Comparison of ENCODE assay signal across 28 cellular contexts in genomic region chr5:10046681-10047080, GRCh38.
"Had no signal": no experiment of that assay in that cellular context is flagged by ENCODE, and none has a peak within 500 bp of the region (broad histone marks: within the 10 kb centered on the region; RNA-seq: fewer than 3 reads in every experiment).

No MANE protein-coding gene starts in this region.

- H3K4me3 ChIP-seq: ascending aorta, left lung, lung, neural progenitor cell, ovary, thyroid gland, upper lobe of right lung had no signal

- H3K4me1 ChIP-seq: ascending aorta, foreskin keratinocyte, left lung, neural progenitor cell, thyroid gland, upper lobe of right lung had no signal

- ATAC-seq: activated CD4-positive, CD25-positive, alpha-beta regulatory T cell treated with anti-CD3 and anti-CD28 coated beads, Interleukin-2, amount 50 U/mL, for 24 hours; activated CD8-positive, alpha-beta memory T cell treated with anti-CD3 and anti-CD28 coated beads, Interleukin-2, amount 10 ng/mL, durations not matched to agents 7 days and 5 days; activated CD8-positive, alpha-beta T cell treated with anti-CD3 and anti-CD28 coated beads for 36 hours; foreskin keratinocyte; left lung; naive thymus-derived CD8-positive, alpha-beta T cell; right cardiac atrium; stimulated activated naive CD8-positive, alpha-beta T cell treated with anti-CD3 and anti-CD28 coated beads, Interleukin-15, Interleukin-2, amounts not matched to agents 100 U/mL and 50 U/mL, for 24 hours; T-helper 17 cell; upper lobe of right lung had no signal

- H3K9me3 ChIP-seq: ovary, thyroid gland, upper lobe of right lung had no signal

- H3K4me1 Mint-ChIP-seq: activated CD4-positive, alpha-beta T cell treated with anti-CD3 and anti-CD28 coated beads, Interleukin-2, amount 10 ng/mL, durations not matched to agents 24 days and 14 days; activated CD8-positive, alpha-beta memory T cell treated with anti-CD3 and anti-CD28 coated beads, Interleukin-2, amount 10 ng/mL, durations not matched to agents 7 days and 5 days; activated naive CD4-positive, alpha-beta T cell treated with anti-CD3 and anti-CD28 coated beads, Interleukin-2, amount 50 U/mL, for 24 hours; naive thymus-derived CD8-positive, alpha-beta T cell; T-helper 17 cell had no signal

- H2AFZ ChIP-seq: neural progenitor cell had no signal

- H3K4me3 Mint-ChIP-seq: activated CD4-positive, alpha-beta T cell treated with anti-CD3 and anti-CD28 coated beads, Interleukin-2, amount 10 ng/mL, durations not matched to agents 24 days and 14 days; activated CD8-positive, alpha-beta memory T cell treated with anti-CD3 and anti-CD28 coated beads, Interleukin-2, amount 10 ng/mL, durations not matched to agents 7 days and 5 days; activated CD8-positive, alpha-beta T cell treated with anti-CD3 and anti-CD28 coated beads for 36 hours; activated naive CD4-positive, alpha-beta T cell treated with anti-CD3 and anti-CD28 coated beads, Interleukin-2, amount 50 U/mL, for 24 hours; activated T-helper 1 cell treated with anti-CD3 and anti-CD28 coated beads, Interleukin-12 subunit alpha, Interleukin-12 subunit beta, Interleukin-2, Interleukin-4 antibody, amounts not matched to agents 30 ng/mL and 10 ng/mL and 1 ng/mL, durations not matched to agents 14 hours and 24 hours and 36 hours; dendritic cell treated with granulocyte-macrophage colony-stimulating factor and Interleukin-4, amounts not matched to agents 40 ng/mL and 50 ng/mL, for 4 days; naive thymus-derived CD8-positive, alpha-beta T cell; neural progenitor cell; T-helper 17 cell had no signal

- H3K27me3 Mint-ChIP-seq: activated CD4-positive, alpha-beta T cell treated with anti-CD3 and anti-CD28 coated beads, Interleukin-2, amount 10 ng/mL, durations not matched to agents 24 days and 14 days; activated CD8-positive, alpha-beta memory T cell treated with anti-CD3 and anti-CD28 coated beads, Interleukin-2, amount 10 ng/mL, durations not matched to agents 7 days and 5 days; activated CD8-positive, alpha-beta T cell treated with anti-CD3 and anti-CD28 coated beads for 36 hours; activated naive CD4-positive, alpha-beta T cell treated with anti-CD3 and anti-CD28 coated beads, Interleukin-2, amount 50 U/mL, for 24 hours; dendritic cell treated with granulocyte-macrophage colony-stimulating factor and Interleukin-4, amounts not matched to agents 40 ng/mL and 50 ng/mL, for 4 days; T-helper 17 cell had no signal

- H3K27ac ChIP-seq: ascending aorta, brain microvascular endothelial cell, foreskin keratinocyte, left lung, neural progenitor cell, ovary, thyroid gland, upper lobe of right lung had no signal

- H3K27ac Mint-ChIP-seq: activated CD4-positive, alpha-beta T cell treated with anti-CD3 and anti-CD28 coated beads, Interleukin-2, amount 10 ng/mL, durations not matched to agents 24 days and 14 days; activated CD8-positive, alpha-beta memory T cell treated with anti-CD3 and anti-CD28 coated beads, Interleukin-2, amount 10 ng/mL, durations not matched to agents 7 days and 5 days; activated CD8-positive, alpha-beta T cell treated with anti-CD3 and anti-CD28 coated beads for 36 hours; activated naive CD4-positive, alpha-beta T cell treated with anti-CD3 and anti-CD28 coated beads, Interleukin-2, amount 50 U/mL, for 24 hours; activated T-helper 1 cell treated with anti-CD3 and anti-CD28 coated beads, Interleukin-12 subunit alpha, Interleukin-12 subunit beta, Interleukin-2, Interleukin-4 antibody, amounts not matched to agents 30 ng/mL and 10 ng/mL and 1 ng/mL, durations not matched to agents 14 hours and 24 hours and 36 hours; dendritic cell treated with granulocyte-macrophage colony-stimulating factor and Interleukin-4, amounts not matched to agents 40 ng/mL and 50 ng/mL, for 4 days; naive thymus-derived CD8-positive, alpha-beta T cell; neural progenitor cell; T-helper 17 cell had no signal

- H3K36me3 Mint-ChIP-seq: activated CD8-positive, alpha-beta memory T cell treated with anti-CD3 and anti-CD28 coated beads, Interleukin-2, amount 10 ng/mL, durations not matched to agents 7 days and 5 days; activated naive CD4-positive, alpha-beta T cell treated with anti-CD3 and anti-CD28 coated beads, Interleukin-2, amount 50 U/mL, for 24 hours had no signal

- H3K36me3 ChIP-seq: ascending aorta, brain microvascular endothelial cell, left lung, neural progenitor cell, ovary, thyroid gland, upper lobe of right lung had no signal

- DNase-seq: activated CD4-positive, alpha-beta T cell treated with anti-CD3 and anti-CD28 coated beads, Interleukin-2, amount 10 ng/mL, durations not matched to agents 24 days and 14 days; activated CD8-positive, alpha-beta memory T cell treated with anti-CD3 and anti-CD28 coated beads, Interleukin-2, amount 10 ng/mL, durations not matched to agents 7 days and 5 days; activated CD8-positive, alpha-beta T cell treated with anti-CD3 and anti-CD28 coated beads for 36 hours; activated gamma-delta T cell; activated T-cell treated with anti-CD3 and anti-CD28 coated beads for 4 hours; brain microvascular endothelial cell; caudate nucleus; effector CD4-positive, alpha-beta T cell; erythroblast; foreskin keratinocyte; kidney glomerular epithelial cell; left lung; naive thymus-derived CD8-positive, alpha-beta T cell; ovary; right cardiac atrium; stimulated activated CD4-positive, alpha-beta T cell treated with anti-CD3 and anti-CD28 coated beads, Interleukin-12 subunit alpha, Interleukin-12 subunit beta, amount 100 ng/mL, for 4 hours; stimulated activated CD4-positive, alpha-beta T cell treated with anti-CD3 and anti-CD28 coated beads, Interleukin-4, amount 100 ng/mL, for 4 hours; stimulated activated naive CD8-positive, alpha-beta T cell treated with anti-CD3 and anti-CD28 coated beads, Interleukin-15, Interleukin-2, amounts not matched to agents 100 U/mL and 50 U/mL, for 24 hours; T-helper 17 cell; thyroid gland; upper lobe of right lung had no signal

- H3K4me2 ChIP-seq: neural progenitor cell had no signal

- H3K27me3 ChIP-seq: ascending aorta, brain microvascular endothelial cell, foreskin keratinocyte, left lung, neural progenitor cell, ovary, thyroid gland, upper lobe of right lung had no signal
